Comparison of ENCODE assay signal across 8 cellular contexts in genomic region chr5:81972496-81972791, GRCh38. TPM values are rescaled to one million over a fixed set of nuclear protein-coding genes. Genes with fewer than 3 reads are reported as not detected.
A peak's percentile ranks its signal among the peaks of the same experiment; 100 is the strongest.
DNase-seq lines count a peak whose midpoint lies in the region; ATAC-seq and TF ChIP-seq lines count a peak whose summit lies in the region.

No MANE protein-coding gene starts in this region.

- no peak for TF ChIP-seq CTCF in choroid plexus epithelial cell (conservative IDR thresholded peaks at IDR 0.05; ENCODE audit: low read depth, low read length)
- no peak for TF ChIP-seq CTCF in neural cell (IDR thresholded peaks at IDR 0.05; ENCODE audit: poor library complexity, severe bottlenecking)

- H3K4me3 ChIP-seq in HUES6 (ENCODE audit: low read depth, low read length) (peak overlapping the region; percentile 84), choroid plexus epithelial cell (ENCODE audit: low read depth, low read length) (peak overlapping the region; percentile 84), neural cell (ENCODE audit: low read length) (peak overlapping the region; percentile 88)

- no peaks in the 10 kb centered on the region for H3F3A ChIP-seq in neural cell (ENCODE audit: insufficient read depth, low read length, poor library complexity, severe bottlenecking)

- peak overlapping the region; percentile 97 for H2AFZ ChIP-seq in neural cell (ENCODE audit: low read depth, low read length)

- no peak for TF ChIP-seq RAD21 in neural cell (conservative IDR thresholded peaks at IDR 0.05)

- H3K4me2 ChIP-seq in neural cell (ENCODE audit: low read length): peak overlapping the region; percentile 91

- DNase-seq in choroid plexus epithelial cell (ENCODE audit: low read depth) (no peak), NCI-H345 (lab: John Stamatoyannopoulos, UW) (no peak)
- DNase-seq in stimulated activated naive CD4-positive, alpha-beta T cell treated with Interleukin-2 at 50 U/mL for 16 hours (lab: John Stamatoyannopoulos, UW): no peak

- ATAC-seq in GM19035 (IDR thresholded peaks at IDR 0.05; ENCODE audit: unreplicated experiment) (peak; percentile 55), GM21360 (IDR thresholded peaks at IDR 0.05; ENCODE audit: unreplicated experiment) (no peak), GM21515 (IDR thresholded peaks at IDR 0.05; ENCODE audit: unreplicated experiment) (no peak)

- H3K9me3 ChIP-seq in HUES6 (ENCODE audit: control insufficient read depth, insufficient read depth, low read depth, low read length) (no peaks in the 10 kb centered on the region), neural cell (ENCODE audit: low read length) (no peaks in the 10 kb centered on the region)

- TF ChIP-seq EP300 in neural cell (conservative IDR thresholded peaks at IDR 0.05; ENCODE audit: poor library complexity, severe bottlenecking): no peak

- H3K27ac ChIP-seq in HUES6 (ENCODE audit: low read depth, low read length): peak overlapping the region; percentile 96
- peak overlapping the region; percentile 94 for H3K27ac ChIP-seq in neural cell (ENCODE audit: low read length)

- H4K20me1 ChIP-seq in neural cell (ENCODE audit: insufficient read depth): no peaks in the 10 kb centered on the region

- H3K36me3 ChIP-seq in HUES6 (ENCODE audit: control insufficient read depth, insufficient read depth, low read length) (peaks cover 9% of the 10 kb centered on the region; the same call in 1 of the 2 replicates), neural cell (ENCODE audit: insufficient read depth, low read length) (no peaks in the 10 kb centered on the region)

- H3K79me2 ChIP-seq in neural cell (replicated peaks; ENCODE audit: insufficient read depth, low read length): no peaks in the 10 kb centered on the region

- peak overlapping the region; percentile 94 for H3K9ac ChIP-seq in HUES6 (ENCODE audit: low read length)
- H3K9ac ChIP-seq in neural cell (ENCODE audit: low read length): peak overlapping the region; percentile 97

- H3K27me3 ChIP-seq in HUES6 (ENCODE audit: control insufficient read depth, insufficient read depth, low read length) (no peaks in the 10 kb centered on the region), neural cell (ENCODE audit: insufficient read depth, low read depth, low read length) (no peaks in the 10 kb centered on the region)

- peaks cover 28% of the 10 kb centered on the region for H3K4me1 ChIP-seq in HUES6 (ENCODE audit: control insufficient read depth, insufficient read depth, low read length)

- no peaks in the 10 kb centered on the region for H3K9me2 ChIP-seq in neural cell (ENCODE audit: insufficient read depth, low read length)

TF ChIP-seq in neural cell, 6 proteins besides CTCF, POLR2A, EP300 and RAD21:
- TF ChIP-seq EZH2 (IDR thresholded peaks at IDR 0.05; ENCODE audit: borderline replicate concordance, insufficient read depth, low read length, poor library complexity, severe bottlenecking): no peak
- no peak for TF ChIP-seq MXI1 (conservative IDR thresholded peaks at IDR 0.05; ENCODE audit: poor library complexity, severe bottlenecking)
- no peak for TF ChIP-seq POLR2AphosphoS5 (IDR thresholded peaks at IDR 0.05)
- TF ChIP-seq REST (IDR thresholded peaks at IDR 0.05; ENCODE audit: borderline replicate concordance): no peak
- TF ChIP-seq TAF1 (IDR thresholded peaks at IDR 0.05; ENCODE audit: low read depth): no peak
- TF ChIP-seq SMC3 (conservative IDR thresholded peaks at IDR 0.05; ENCODE audit: poor library complexity): no peak

RNA-seq across cellular contexts. Expression of gene ATG10, which starts 0.6 kb away (rescaled TPM):
- polyA plus RNA-seq in neural cell: 10.8 and 12.1 TPM in 2 replicates
- 14.1 and 19.3 TPM in 2 replicates for polyA minus RNA-seq in neural cell
